In the genomic region with DNA sequence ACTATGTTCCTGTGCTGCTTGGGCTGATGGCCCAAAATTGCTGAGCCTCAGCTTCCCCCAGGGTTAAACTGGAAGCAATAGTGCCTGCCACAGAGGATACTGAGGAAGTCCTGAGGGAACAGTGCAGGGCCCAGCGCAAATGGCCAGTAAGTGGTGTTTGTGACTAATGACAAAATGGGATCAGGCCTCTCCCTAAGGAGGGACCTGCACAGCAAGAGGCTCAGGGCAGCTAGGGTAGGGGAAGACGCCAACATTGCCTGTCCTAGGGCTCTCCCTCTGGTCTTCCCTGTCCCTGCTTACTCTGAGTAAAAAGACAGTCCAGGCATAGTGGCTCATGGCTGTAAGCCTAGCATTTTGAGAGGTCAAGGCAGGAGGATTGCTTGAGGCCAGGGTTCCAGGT, we compare ENCODE assay signal across 26 cellular contexts. TPM values are rescaled to one million over a fixed set of nuclear protein-coding genes. Genes with fewer than 3 reads are reported as not detected.
DNase-seq lines count a peak whose midpoint lies in the region; ATAC-seq, FAIRE-seq and TF ChIP-seq lines count a peak whose summit lies in the region.
"Had no signal": no experiment of that assay in that cellular context is flagged by ENCODE, and none has a peak within 500 bp of the region (broad histone marks: within the 10 kb centered on the region; RNA-seq: fewer than 3 reads in every experiment).

No MANE protein-coding gene starts in this region.

- no peaks in the 10 kb centered on the region for H4K20me1 ChIP-seq in GM12878 (ENCODE audit: control insufficient read depth, insufficient read depth)

- no peak overlapping the region for H3K4me2 ChIP-seq in GM12878 (ENCODE audit: control insufficient read depth, insufficient read depth)
- H3K4me2 ChIP-seq: GM23338 had no signal

- TF ChIP-seq POLR2A in breast epithelium (IDR thresholded peaks at IDR 0.05) (no peak), GM12878 (IDR thresholded peaks at IDR 0.05; ENCODE audit: low read depth, low read length) (no peak), gastroesophageal sphincter (IDR thresholded peaks at IDR 0.05) (no peak), spleen (IDR thresholded peaks at IDR 0.05) (no peak)

- H3K36me3 Mint-ChIP-seq in MCF 10A (ENCODE audit: insufficient read depth, unreplicated experiment): no peaks in the 10 kb centered on the region
- H3K36me3 Mint-ChIP-seq in type B pancreatic cell: no peaks in the 10 kb centered on the region
- H3K36me3 Mint-ChIP-seq: naive B cell, T-cell had no signal

- H3K9me3 Mint-ChIP-seq in MCF 10A (ENCODE audit: unreplicated experiment): no peaks in the 10 kb centered on the region
- H3K9me3 Mint-ChIP-seq in type B pancreatic cell: no peaks in the 10 kb centered on the region
- H3K9me3 Mint-ChIP-seq: activated CD4-positive, alpha-beta memory T cell treated with anti-CD3 and anti-CD28 coated beads, Interleukin-2, amount 10 ng/mL, durations not matched to agents 7 days and 5 days; activated naive CD8-positive, alpha-beta T cell treated with anti-CD3 and anti-CD28 coated beads, Interleukin-2, amount 50 U/mL, for 24 hours; GM23338; naive B cell; T-cell had no signal

- CTCF ChIA-PET in MCF 10A (lab: Yijun Ruan, JAX): interaction anchor here (0.7 to 1.0 kb wide), 2 partner anchors 14 to 317 kb away, joined by 3 read pairs; no protein-coding TSS in a partner anchor
- CTCF ChIA-PET in GM12878 (lab: Yijun Ruan, JAX): no interaction called here
- CTCF ChIA-PET in HEK293T (lab: Yijun Ruan, JAX): no interaction called here

- RAD21 ChIA-PET in GM12878 (lab: Charles Lee; ENCODE audit: unreplicated experiment): interaction anchor here (0.9 kb wide), 1 partner anchor 51 kb away, joined by 3 read pairs; no protein-coding TSS in a partner anchor

- H3K27ac ChIP-seq in breast epithelium (peak overlapping the region in 1 of 2 donors; percentile 7), GM12878 (ENCODE audit: control insufficient read depth, insufficient read depth) (no peak overlapping the region), gastroesophageal sphincter (peak overlapping the region in 3 of 4 donors; percentile 51 to 72 (median 52)), spleen (peak overlapping the region in 7 of 8 donors; percentile 20 to 74 (median 67)), psoas muscle (no peak overlapping the region)
- H3K27ac ChIP-seq: 22Rv1, SJCRH30, thyroid gland had no signal

- 72% methylated on average over 2 of the region's 2 CpGs for WGBS in GM12878 (ENCODE audit: insufficient coverage, insufficient replicate concordance, low lambda C conversion rate, missing lambda C conversion rate)
- 80% methylated on average over 1 of the region's 2 CpGs; no CpG with 5 or more reads in 1 of the 2 donors for WGBS in gastroesophageal sphincter (ENCODE audit: low coverage in 1 of 2), 2 donors
- 49 to 97% (median 90%) methylated on average over 2 of the region's 2 CpGs for WGBS in spleen, 5 donors
- 50 to 90% (median 89%) methylated on average over 2 of the region's 2 CpGs for WGBS in psoas muscle, 3 donors

- no peak overlapping the region for H3K4me3 ChIP-seq in breast epithelium
- H3K4me3 ChIP-seq in GM12878: no peak overlapping the region
- H3K4me3 ChIP-seq in gastroesophageal sphincter: no peak overlapping the region
- H3K4me3 ChIP-seq in spleen: no peak overlapping the region
- H3K4me3 ChIP-seq in psoas muscle: no peak overlapping the region
- H3K4me3 ChIP-seq: GM23338, SJCRH30, thyroid gland had no signal

- H3K27ac Mint-ChIP-seq in MCF 10A (ENCODE audit: low read depth, unreplicated experiment) (peak overlapping the region; percentile 72), type B pancreatic cell (no peak overlapping the region)
- H3K27ac Mint-ChIP-seq: activated CD4-positive, alpha-beta memory T cell treated with anti-CD3 and anti-CD28 coated beads, Interleukin-2, amount 10 ng/mL, durations not matched to agents 7 days and 5 days; activated naive CD8-positive, alpha-beta T cell treated with anti-CD3 and anti-CD28 coated beads, Interleukin-2, amount 50 U/mL, for 24 hours; naive B cell; T-cell had no signal

- no peaks in the 10 kb centered on the region for H3K27me3 Mint-ChIP-seq in MCF 10A (ENCODE audit: insufficient read depth, unreplicated experiment)
- no peaks in the 10 kb centered on the region for H3K27me3 Mint-ChIP-seq in type B pancreatic cell
- H3K27me3 Mint-ChIP-seq: activated CD4-positive, alpha-beta memory T cell treated with anti-CD3 and anti-CD28 coated beads, Interleukin-2, amount 10 ng/mL, durations not matched to agents 7 days and 5 days; activated naive CD8-positive, alpha-beta T cell treated with anti-CD3 and anti-CD28 coated beads, Interleukin-2, amount 50 U/mL, for 24 hours; naive B cell; T-cell had no signal

- H3K9me3 ChIP-seq in breast epithelium (no peaks in the 10 kb centered on the region), GM12878 (replicated peaks; ENCODE audit: control insufficient read depth, insufficient read depth, low read length) (no peaks in the 10 kb centered on the region), gastroesophageal sphincter (no peaks in the 10 kb centered on the region), spleen (no peaks in the 10 kb centered on the region), psoas muscle (no peaks in the 10 kb centered on the region)
- H3K9me3 ChIP-seq: SJCRH30, thyroid gland had no signal

- H3K27me3 ChIP-seq in breast epithelium (no peaks in the 10 kb centered on the region), GM12878 (replicated peaks in 1 of 2; ENCODE audit: control insufficient read depth in 2 of 2, insufficient read depth in 2 of 2, low read length in 1 of 2) (no peaks in the 10 kb centered on the region), gastroesophageal sphincter (no peaks in the 10 kb centered on the region), spleen (replicated peaks in 1 of 7) (no peaks in the 10 kb centered on the region), psoas muscle (ENCODE audit: insufficient read depth in 3 of 3, low read length in 2 of 3) (no peaks in the 10 kb centered on the region)
- H3K27me3 ChIP-seq: SJCRH30, thyroid gland had no signal

- no peaks in the 10 kb centered on the region for H3K36me3 ChIP-seq in breast epithelium
- no peaks in the 10 kb centered on the region for H3K36me3 ChIP-seq in GM12878 (ENCODE audit: control insufficient read depth in 2 of 2, insufficient read depth in 2 of 2, low read length in 1 of 2)
- no peaks in the 10 kb centered on the region for H3K36me3 ChIP-seq in gastroesophageal sphincter
- H3K36me3 ChIP-seq in spleen: no peaks in the 10 kb centered on the region
- H3K36me3 ChIP-seq in psoas muscle (ENCODE audit: insufficient read depth in 1 of 2, low read depth in 1 of 2): no peaks in the 10 kb centered on the region
- H3K36me3 ChIP-seq: SJCRH30, thyroid gland had no signal

- TF ChIP-seq CTCF in MCF 10A (IDR thresholded peaks at IDR 0.05; ENCODE audit: unreplicated experiment) (no peak), breast epithelium (IDR thresholded peaks at IDR 0.05) (no peak), GM12878 (IDR thresholded peaks at IDR 0.05 in 2 of 3, conservative IDR thresholded peaks at IDR 0.05 in 1 of 3; ENCODE audit: control insufficient read depth in 2 of 3, extremely low read depth in 1 of 3, insufficient read depth in 1 of 3, low read depth in 3 of 3, low read length in 3 of 3) (no peak), gastroesophageal sphincter (IDR thresholded peaks at IDR 0.05) (no peak), spleen (IDR thresholded peaks at IDR 0.05 in 8 of 11, conservative IDR thresholded peaks at IDR 0.05 in 3 of 11) (no peak), psoas muscle (IDR thresholded peaks at IDR 0.05) (no peak), type B pancreatic cell (conservative IDR thresholded peaks at IDR 0.05) (no peak)

- no peak for TF ChIP-seq RAD21 in GM12878 (IDR thresholded peaks at IDR 0.05; ENCODE audit: insufficient read depth, low read depth, low read length)

- no peak overlapping the region for H2AFZ ChIP-seq in GM12878 (ENCODE audit: control insufficient read depth, low read depth, low read length)
- H2AFZ ChIP-seq: GM23338 had no signal

- in situ Hi-C loops in GM12878 (cut with MboI): no loop called here

- ATAC-seq in GM12878 (no peak), gastroesophageal sphincter (no peak), psoas muscle (no peak)
- ATAC-seq: activated naive CD8-positive, alpha-beta T cell treated with anti-CD3 and anti-CD28 coated beads, Interleukin-2, amount 50 U/mL, for 24 hours; GM23338; stimulated activated naive CD8-positive, alpha-beta T cell treated with anti-CD3 and anti-CD28 coated beads, Interleukin-15, Interleukin-2, amounts not matched to agents 100 U/mL and 50 U/mL, for 24 hours; T-cell had no signal

- H3K4me1 ChIP-seq in breast epithelium (no peaks in the 10 kb centered on the region), GM12878 (ENCODE audit: control insufficient read depth, insufficient read depth, low read length) (peaks cover 12% of the 10 kb centered on the region), gastroesophageal sphincter (peaks cover 0 to 90% (median 13%) of the 10 kb centered on the region in 3 donors), spleen (peaks cover 0 to 27% (median 14%) of the 10 kb centered on the region in 6 donors), psoas muscle (peaks cover 4% of the 10 kb centered on the region)
- H3K4me1 ChIP-seq: SJCRH30 had no signal

- no TSS peak for BruUV-seq in MCF 10A (replicated peaks; lab: Mats Ljungman, UMichigan)
- no TSS peak for BruUV-seq in GM12878 (replicated peaks; lab: Mats Ljungman, UMichigan)

- POLR2A ChIA-PET in MCF 10A (lab: Yijun Ruan, JAX) (interaction anchor here (6.0 to 7.2 kb wide), 2 partner anchors 19 to 35 kb away, joined by 62 to 87 read pairs; partner anchors contain the start of gene INO80C), GM12878 (lab: Charles Lee) (interaction anchor here (1.0 kb wide), 1 partner anchor 105 kb away, joined by 5 read pairs; no protein-coding TSS in a partner anchor), HEK293T (lab: Yijun Ruan, JAX) (no interaction called here)

- intact Hi-C loops in MCF 10A (cut with micrococcal nuclease) (loop anchor here (5.0 kb wide), 1 partner anchor 53 kb away; no protein-coding TSS in a partner anchor), breast epithelium (cut with DNase I; ENCODE audit: low total_unique reads) (no loop called here), GM12878 (cut with micrococcal nuclease; ENCODE audit: unreplicated experiment) (no loop called here), spleen (cut with DNase I; ENCODE audit: low total_unique reads) (no loop called here), psoas muscle (cut with DNase I) (loop anchor here in 1 of 2 donors (10.0 kb wide), 1 partner anchor 275 kb away; no protein-coding TSS in a partner anchor)

- TF ChIP-seq EP300 in GM12878 (IDR thresholded peaks at IDR 0.05; ENCODE audit: borderline replicate concordance in 1 of 2, control insufficient read depth in 1 of 2, low read depth in 2 of 2, low read length in 2 of 2) (no peak), gastroesophageal sphincter (IDR thresholded peaks at IDR 0.05) (no peak)

- H3K4me3 Mint-ChIP-seq in MCF 10A (ENCODE audit: unreplicated experiment) (no peak overlapping the region), type B pancreatic cell (no peak overlapping the region)
- H3K4me3 Mint-ChIP-seq: activated CD4-positive, alpha-beta memory T cell treated with anti-CD3 and anti-CD28 coated beads, Interleukin-2, amount 10 ng/mL, durations not matched to agents 7 days and 5 days; activated naive CD8-positive, alpha-beta T cell treated with anti-CD3 and anti-CD28 coated beads, Interleukin-2, amount 50 U/mL, for 24 hours; GM23338; naive B cell; T-cell had no signal

- no peak for DNase-seq in MCF 10A (ENCODE audit: unreplicated experiment)
- DNase-seq in breast epithelium (ENCODE audit: low spot score in 2 of 2): no peak
- DNase-seq in GM12878 (ENCODE audit: low read depth, low spot score): no peak
- no peak for DNase-seq in spleen
- no peak for DNase-seq in psoas muscle
- DNase-seq in HEK293T (ENCODE audit: extremely low spot score): no peak
- no peak for DNase-seq in type B pancreatic cell (ENCODE audit: extremely low spot score, unreplicated experiment)
- DNase-seq: activated CD4-positive, alpha-beta memory T cell treated with anti-CD3 and anti-CD28 coated beads, Interleukin-2, amount 10 ng/mL, durations not matched to agents 7 days and 5 days; activated effector memory CD4-positive, alpha-beta T cell treated with Interleukin-2 at 50 U/mL for 16 hours; activated naive CD8-positive, alpha-beta T cell treated with anti-CD3 and anti-CD28 coated beads, Interleukin-2, amount 50 U/mL, for 24 hours; activated T-cell treated with anti-CD3 and anti-CD28 coated beads for 4 hours; AML-193; effector CD4-positive, alpha-beta T cell; GDM1; naive B cell; NCI-H1105 treated with DMSO at 0.1 percent for 48 hours; NCI-H2029 treated with DMSO at 0.1 percent for 48 hours; NCI-H82; SJCRH30; stimulated activated CD4-positive, alpha-beta T cell treated with anti-CD3 and anti-CD28 coated beads, Interleukin-4, amount 100 ng/mL, for 4 hours; stimulated activated naive CD8-positive, alpha-beta T cell treated with anti-CD3 and anti-CD28 coated beads, Interleukin-15, Interleukin-2, amounts not matched to agents 100 U/mL and 50 U/mL, for 24 hours; T-cell; thyroid gland had no signal

- FAIRE-seq in GM12878 (lab: Jason Lieb, UNC): peak; percentile 57

- SMC1A ChIA-PET in GM12878 (lab: Charles Lee; ENCODE audit: uncharacterized antibody, unreplicated experiment): interaction anchor here (1.1 kb wide), 1 partner anchor 37 kb away, joined by 4 read pairs; no protein-coding TSS in a partner anchor

- H3K79me2 ChIP-seq in GM12878 (ENCODE audit: control insufficient read depth, insufficient read depth, low read length): no peaks in the 10 kb centered on the region

- H3K4me1 Mint-ChIP-seq in MCF 10A (ENCODE audit: insufficient read depth, unreplicated experiment) (peaks cover 78% of the 10 kb centered on the region), type B pancreatic cell (ENCODE audit: unreplicated experiment) (peaks cover 7% of the 10 kb centered on the region)

- no peak overlapping the region for H3K9ac ChIP-seq in GM12878 (ENCODE audit: control insufficient read depth, insufficient read depth, low read length)

RNA-seq across cellular contexts. Expression of gene INO80C, which starts 37.8 kb away (rescaled TPM):
- total RNA-seq in MCF 10A (2022) (25.8 and 32.6 TPM in 2 replicates), breast epithelium (10 to 100 TPM in 1 of 3 donors, 1 to 10 TPM in 2; 5.9 to 14.7 (median 6.7) TPM), GM12878 (2014; rRNA removed) (9.8 and 9.9 TPM in 2 replicates), GM12878 (2014; rRNA removed; fragmentation: Illumina TruSeq; extraction: Trizol) (16.0 and 18.1 TPM in 2 replicates), GM12878 (2021) (29.3 and 30.7 TPM in 2 replicates), gastroesophageal sphincter (10 to 100 TPM in 1 of 4 donors, 1 to 10 TPM in 3; 5.8 to 13.6 (median 8.6) TPM), spleen (10 to 100 TPM; 18.9 to 45.4 (median 31.3) TPM), psoas muscle (10 to 100 TPM; 14.4 to 21.1 (median 18.3) TPM), type B pancreatic cell (ENCODE audit: low replicate concordance) (19.7 and 22.6 TPM in 2 replicates)
- 39.2 and 40.2 TPM in 2 replicates for total RNA-seq in GM12878 (2013; cell fraction: nucleolus; rRNA removed)
- 17.9 TPM for polyA plus RNA-seq in GM12878 (2011; ENCODE audit: low read depth)
- polyA plus RNA-seq in GM12878 (2011; rRNA removed) (31.3 and 31.6 TPM in 2 replicates), GM12878 (2014; fragmentation: Illumina TruSeq; extraction: Trizol) (32.8 and 34.2 TPM in 2 replicates), GM12878 (2014; fragmentation: Nextera tagmentation; extraction: Ambion mirVana) (10 to 100 TPM; 25.0 to 31.6 TPM), GM12878 (2014; rRNA removed) (29.7 and 43.2 TPM in 2 replicates), GM12878 (2016; fragmentation: Nextera tagmentation; extraction: Ambion mirVana) (10 to 100 TPM; 28.3 to 30.9 TPM), spleen (10 to 100 TPM; 32.7 to 57.5 (median 36.3) TPM), psoas muscle (10 to 100 TPM; 22.5 to 26.7 (median 22.6) TPM)
- 27.9 and 34.4 TPM in 2 replicates for polyA plus RNA-seq in GM12878 (2011; cell fraction: cytosol; rRNA removed)
- polyA plus RNA-seq in GM12878 (2011; cell fraction: nucleus; rRNA removed): 29.8 and 31.2 TPM in 2 replicates
- polyA plus RNA-seq in GM12878 (2012): 15.2 and 16.8 TPM in 2 replicates
- polyA minus RNA-seq in GM12878 (2011; rRNA and poly(A)+ RNA removed): 13.2 and 19.6 TPM in 2 replicates
- polyA minus RNA-seq in GM12878 (2011; cell fraction: cytosol; rRNA and poly(A)+ RNA removed): 4.9 and 10.4 TPM in 2 replicates
- 9.2 and 15.2 TPM in 2 replicates for polyA minus RNA-seq in GM12878 (2011; cell fraction: nucleus; rRNA and poly(A)+ RNA removed)

Comparison
In these comparisons a context has a peak if more than half of its experiments do, and no peak if none do; other contexts are left out.
1. H3K27ac ChIP-seq: peak in gastroesophageal sphincter (3 of 4) and spleen (7 of 8); none in GM12878 (single experiment) and psoas muscle (single experiment).